ENCODE assay signal across 11 cellular contexts in genomic region chr15:67253103-67253502, GRCh38. TPM values are rescaled to one million over a fixed set of nuclear protein-coding genes. Genes with fewer than 3 reads are reported as not detected.
DNase-seq lines count a peak whose midpoint lies in the region; ATAC-seq, FAIRE-seq and TF ChIP-seq lines count a peak whose summit lies in the region.
"Had no signal": no experiment of that assay in that cellular context is flagged by ENCODE, and none has a peak within 500 bp of the region (broad histone marks: within the 10 kb centered on the region; RNA-seq: fewer than 3 reads in every experiment).

No MANE protein-coding gene starts in this region.

- TF ChIP-seq CTCF in A549 (IDR thresholded peaks at IDR 0.05): no peak
- TF ChIP-seq CTCF in HEK293 (tag by site-specific recombination; IDR thresholded peaks at IDR 0.05): no peak
- no peak for TF ChIP-seq CTCF in GM12878 (IDR thresholded peaks at IDR 0.05 in 2 of 3, conservative IDR thresholded peaks at IDR 0.05 in 1 of 3; ENCODE audit: control insufficient read depth in 2 of 3, extremely low read depth in 1 of 3, insufficient read depth in 1 of 3, low read depth in 3 of 3, low read length in 3 of 3)
- no peak for TF ChIP-seq CTCF in mesothelial cell of epicardium (IDR thresholded peaks at IDR 0.05; ENCODE audit: unreplicated experiment)

- H3K27ac Mint-ChIP-seq in mesothelial cell of epicardium: peak overlapping the region; percentile 99

- 73% methylated on average over 8 of the region's 12 CpGs for WGBS in A549 (ENCODE audit: missing lambda C conversion rate)
- WGBS in GM12878 (ENCODE audit: insufficient coverage, insufficient replicate concordance, low lambda C conversion rate, missing lambda C conversion rate): 95% methylated on average over 11 of the region's 12 CpGs

- CTCF ChIA-PET in A549 (lab: Yijun Ruan, JAX) (no interaction called here), HEK293 (lab: Yijun Ruan, JAX) (no interaction called here), GM12878 (lab: Yijun Ruan, JAX) (no interaction called here)

- H3K27me3 Mint-ChIP-seq in mesothelial cell of epicardium (ENCODE audit: low read depth): peaks cover 3% of the 10 kb centered on the region

- H3K9ac ChIP-seq in GM12878 (ENCODE audit: control insufficient read depth, insufficient read depth, low read length): no peak overlapping the region

- no peaks in the 10 kb centered on the region for H3K9me3 Mint-ChIP-seq in mesothelial cell of epicardium

- H3K79me2 ChIP-seq in GM12878 (ENCODE audit: control insufficient read depth, insufficient read depth, low read length): peaks cover 25% of the 10 kb centered on the region

- DNase-seq in A549 (ENCODE audit: low read depth in 1 of 2, low spot score in 1 of 2) (no peak), GM12878 (ENCODE audit: low read depth, low spot score) (no peak), mesothelial cell of epicardium (ENCODE audit: low spot score in 2 of 2, unreplicated experiment in 2 of 2) (no peak), D341Med (ENCODE audit: low spot score) (no peak), GM03348 (ENCODE audit: low spot score) (no peak)
- DNase-seq in stimulated activated CD8-positive, alpha-beta memory T cell treated with anti-CD3 and anti-CD28 coated beads, Interleukin-4, amount 100 ng/mL, for 48 hours: no peak
- DNase-seq: GDM1; stimulated activated CD4-positive, alpha-beta T cell treated with anti-CD3 and anti-CD28 coated beads, Interleukin-12 subunit alpha, Interleukin-12 subunit beta, amount 100 ng/mL, for 4 hours had no signal

- no peaks in the 10 kb centered on the region for H3K36me3 Mint-ChIP-seq in mesothelial cell of epicardium

- peak overlapping the region; percentile 98 for H3K4me3 Mint-ChIP-seq in mesothelial cell of epicardium

- peak overlapping the region; percentile 93 to 94; a peak in 4 of 6 replicates for H3K27ac ChIP-seq in A549
- H3K27ac ChIP-seq in HEK293 (ENCODE audit: extremely low read depth, low read depth, low read length): no peak overlapping the region
- no peak overlapping the region for H3K27ac ChIP-seq in GM12878 (ENCODE audit: control insufficient read depth, insufficient read depth)

- peak overlapping the region; percentile 86 for H3K4me2 ChIP-seq in A549
- peak overlapping the region; percentile 87 for H3K4me2 ChIP-seq in GM12878 (ENCODE audit: control insufficient read depth, insufficient read depth)

- in situ Hi-C loops in GM12878 (cut with MboI): no loop called here

- H3K9me3 ChIP-seq in A549: no peaks in the 10 kb centered on the region
- no peaks in the 10 kb centered on the region for H3K9me3 ChIP-seq in HEK293 (ENCODE audit: control insufficient read depth, insufficient read depth, low read depth, low read length)
- H3K9me3 ChIP-seq in GM12878 (replicated peaks; ENCODE audit: control insufficient read depth, insufficient read depth, low read length): no peaks in the 10 kb centered on the region

- TF ChIP-seq RAD21 in A549 (conservative IDR thresholded peaks at IDR 0.05 in 1 of 2, IDR thresholded peaks at IDR 0.05 in 1 of 2) (no peak), GM12878 (IDR thresholded peaks at IDR 0.05; ENCODE audit: insufficient read depth, low read depth, low read length) (no peak)

- ATAC-seq in A549 (no peak), GM12878 (no peak), HG02763 (IDR thresholded peaks at IDR 0.05; ENCODE audit: unreplicated experiment) (no peak)

- no TSS peak for BruUV-seq in GM12878 (replicated peaks; lab: Mats Ljungman, UMichigan)

- no peaks in the 10 kb centered on the region for H4K20me1 ChIP-seq in GM12878 (ENCODE audit: control insufficient read depth, insufficient read depth)

- TF ChIP-seq POLR2A in A549 (IDR thresholded peaks at IDR 0.05; ENCODE audit: low read length) (no peak), GM12878 (IDR thresholded peaks at IDR 0.05; ENCODE audit: low read depth, low read length) (no peak)

- POLR2A ChIA-PET in A549 (lab: Yijun Ruan, JAX): no interaction called here
- POLR2A ChIA-PET in HEK293 (lab: Yijun Ruan, JAX): no interaction called here
- POLR2A ChIA-PET in GM12878 (lab: Charles Lee): interaction anchor here (1.4 kb wide), 1 partner anchor 50 kb away, joined by 3 read pairs; no protein-coding TSS in a partner anchor

- FAIRE-seq in A549 (lab: Jason Lieb, UNC): no peak
- no peak for FAIRE-seq in GM12878 (lab: Jason Lieb, UNC)
- FAIRE-seq: colon had no signal

- peaks cover 12% of the 10 kb centered on the region for H3K4me1 Mint-ChIP-seq in mesothelial cell of epicardium

- H3K4me1 ChIP-seq in A549 (peaks cover 19% of the 10 kb centered on the region), HEK293 (ENCODE audit: control insufficient read depth, insufficient read depth, low read length) (no peaks in the 10 kb centered on the region), GM12878 (ENCODE audit: control insufficient read depth, insufficient read depth, low read length) (no peaks in the 10 kb centered on the region)

- intact Hi-C loops in GM12878 (cut with micrococcal nuclease; ENCODE audit: unreplicated experiment): loop anchor here (5.0 kb wide), 1 partner anchor 309 kb away; no protein-coding TSS in a partner anchor

- SMC1A ChIA-PET in GM12878 (lab: Charles Lee; ENCODE audit: uncharacterized antibody, unreplicated experiment): interaction anchor here (2.5 kb wide), 1 partner anchor 13 kb away, joined by 9 read pairs; no protein-coding TSS in a partner anchor

- no peak overlapping the region for H2AFZ ChIP-seq in GM12878 (ENCODE audit: control insufficient read depth, low read depth, low read length)

- RAD21 ChIA-PET in GM12878 (lab: Charles Lee; ENCODE audit: unreplicated experiment): no interaction called here

- H3K36me3 ChIP-seq in HEK293 (ENCODE audit: control insufficient read depth in 2 of 2, insufficient read depth in 1 of 2, low read length in 2 of 2) (peaks cover 0 to 3% of the 10 kb centered on the region in 2 experiments; a peak in 1 of 3 replicates), GM12878 (ENCODE audit: control insufficient read depth in 2 of 2, insufficient read depth in 2 of 2, low read length in 1 of 2) (no peaks in the 10 kb centered on the region)

- H3K27me3 ChIP-seq in GM12878 (replicated peaks in 1 of 2; ENCODE audit: control insufficient read depth in 2 of 2, insufficient read depth in 2 of 2, low read length in 1 of 2): no peaks in the 10 kb centered on the region

- H3K4me3 ChIP-seq in A549 (peak overlapping the region; percentile 73), HEK293 (ENCODE audit: low read depth, low read length) (peak overlapping the region; percentile 94), GM12878 (peak overlapping the region; percentile 84)

- no peak for TF ChIP-seq EP300 in A549 (IDR thresholded peaks at IDR 0.05)
- no peak for TF ChIP-seq EP300 in GM12878 (IDR thresholded peaks at IDR 0.05; ENCODE audit: borderline replicate concordance in 1 of 2, control insufficient read depth in 1 of 2, low read depth in 2 of 2, low read length in 2 of 2)

RNA-seq across cellular contexts. Expression of gene AAGAB, which starts 1.4 kb away (rescaled TPM):
- 107 and 118 TPM in 2 replicates for polyA plus RNA-seq in A549 (2011; rRNA removed)
- polyA plus RNA-seq in A549 (2012; cell fraction: cytosol; rRNA removed): 33.9 and 35.2 TPM in 2 replicates
- 13.5 and 20.0 TPM in 2 replicates for polyA plus RNA-seq in A549 (2012; cell fraction: nucleus; rRNA removed)
- 67.4 to 71.6 TPM (median 68.9 TPM) in 3 replicates for polyA plus RNA-seq in A549 (2017; fragmentation: RNase III; extraction: RNeasy Plus Mini Kit Qiagen cat#74134 plus additional on column Dnase treatment)
- 86.4 and 87.5 TPM in 2 replicates for polyA minus RNA-seq in A549 (2011; rRNA and poly(A)+ RNA removed)
- total RNA-seq in GM12878 (2013; cell fraction: nucleolus; rRNA removed): 34.2 and 35.0 TPM in 2 replicates
- 30.2 and 34.4 TPM in 2 replicates for total RNA-seq in GM12878 (2014; rRNA removed)
- total RNA-seq in GM12878 (2014; rRNA removed; fragmentation: Illumina TruSeq; extraction: Trizol): 36.2 and 37.5 TPM in 2 replicates
- 38.3 and 38.6 TPM in 2 replicates for total RNA-seq in GM12878 (2021)
- 15.2 TPM for polyA plus RNA-seq in GM12878 (2011; ENCODE audit: low read depth)
- polyA plus RNA-seq in GM12878 (2011; rRNA removed): 43.5 and 55.9 TPM in 2 replicates
- 25.0 and 28.5 TPM in 2 replicates for polyA plus RNA-seq in GM12878 (2011; cell fraction: cytosol; rRNA removed)
- polyA plus RNA-seq in GM12878 (2011; cell fraction: nucleus; rRNA removed): 14.6 and 17.5 TPM in 2 replicates
- 15.3 and 17.8 TPM in 2 replicates for polyA plus RNA-seq in GM12878 (2012)
- polyA plus RNA-seq in GM12878 (2014; fragmentation: Illumina TruSeq; extraction: Trizol): 38.4 and 42.6 TPM in 2 replicates
- polyA plus RNA-seq in GM12878 (2014; fragmentation: Nextera tagmentation; extraction: Ambion mirVana): 10 to 100 TPM; 11.4 to 32.4 TPM
- polyA plus RNA-seq in GM12878 (2014; rRNA removed): 27.8 and 29.1 TPM in 2 replicates
- polyA plus RNA-seq in GM12878 (2016; fragmentation: Nextera tagmentation; extraction: Ambion mirVana): 10 to 100 TPM; 52.6 to 62.3 TPM
- polyA minus RNA-seq in GM12878 (2011; rRNA and poly(A)+ RNA removed): 43.5 and 60.9 TPM in 2 replicates
- 9.5 and 20.6 TPM in 2 replicates for polyA minus RNA-seq in GM12878 (2011; cell fraction: cytosol; rRNA and poly(A)+ RNA removed)
- polyA minus RNA-seq in GM12878 (2011; cell fraction: nucleus; rRNA and poly(A)+ RNA removed): 29.4 and 44.3 TPM in 2 replicates
- 31.0 to 32.7 TPM (median 32.4 TPM) in 3 replicates for total RNA-seq in mesothelial cell of epicardium

RNA-seq across cellular contexts. Expression of gene IQCH, which starts 1.5 kb away (rescaled TPM):
- polyA plus RNA-seq in A549 (2011; rRNA removed) (3.8 and 4.9 TPM in 2 replicates), A549 (2017; fragmentation: RNase III; extraction: RNeasy Plus Mini Kit Qiagen cat#74134 plus additional on column Dnase treatment) (1.5 to 2.1 TPM (median 2.0 TPM) in 3 replicates), GM12878 (2011; rRNA removed) (0.31 and 0.92 TPM in 2 replicates), GM12878 (2014; fragmentation: Illumina TruSeq; extraction: Trizol) (0.48 and 1.2 TPM in 2 replicates), GM12878 (2014; fragmentation: Nextera tagmentation; extraction: Ambion mirVana) (1 to 10 TPM in 1 of 2 experiments, under 1 TPM in 1; 0.58 to 1.3 TPM), GM12878 (2014; rRNA removed) (0.29 and 0.99 TPM in 2 replicates), GM12878 (2016; fragmentation: Nextera tagmentation; extraction: Ambion mirVana) (1 to 10 TPM; 1.0 to 1.2 TPM)
- polyA plus RNA-seq in A549 (2012; cell fraction: cytosol; rRNA removed): 0.59 and 0.73 TPM in 2 replicates
- polyA plus RNA-seq in A549 (2012; cell fraction: nucleus; rRNA removed): 0.31 and 0.44 TPM in 2 replicates
- 3.6 and 8.5 TPM in 2 replicates for polyA minus RNA-seq in A549 (2011; rRNA and poly(A)+ RNA removed)
- total RNA-seq in GM12878 (2013; cell fraction: nucleolus; rRNA removed): 15.0 and 15.8 TPM in 2 replicates
- total RNA-seq in GM12878 (2014; rRNA removed) (1.2 TPM in 2 replicates), GM12878 (2014; rRNA removed; fragmentation: Illumina TruSeq; extraction: Trizol) (0.94 and 1.2 TPM in 2 replicates), GM12878 (2021) (0.41 and 0.96 TPM in 2 replicates), mesothelial cell of epicardium (0.98 to 2.3 TPM (median 1.6 TPM) in 3 replicates)
- polyA plus RNA-seq in GM12878 (2011; ENCODE audit: low read depth): 0.20 TPM
- polyA plus RNA-seq in GM12878 (2011; cell fraction: cytosol; rRNA removed): 0.10 and 0.28 TPM in 2 replicates
- polyA plus RNA-seq in GM12878 (2011; cell fraction: nucleus; rRNA removed): 0.26 and 1.0 TPM in 2 replicates
- polyA plus RNA-seq in GM12878 (2012): 0.62 and 0.81 TPM in 2 replicates
- 0.82 and 2.0 TPM in 2 replicates for polyA minus RNA-seq in GM12878 (2011; rRNA and poly(A)+ RNA removed)
- polyA minus RNA-seq in GM12878 (2011; cell fraction: cytosol; rRNA and poly(A)+ RNA removed): 0.83 TPM in 1 of 2 replicates, not detected in the other
- polyA minus RNA-seq in GM12878 (2011; cell fraction: nucleus; rRNA and poly(A)+ RNA removed): 1.1 and 2.7 TPM in 2 replicates

Comparison
In these comparisons a context has a peak if more than half of its experiments do, and no peak if none do; other contexts are left out.
1. H3K27ac ChIP-seq: peak in A549 (2 of 2); none in HEK293 (single experiment) and GM12878 (single experiment).
2. Peak in every context shown above with its lines, with median percentiles within 50 percentile points of each other: H3K4me3 ChIP-seq.